In genomic region chr14:24442240-24443052, GRCh38 we compare ENCODE assay signal across 1 cellular context.
TF ChIP-seq lines count a peak whose summit lies in the region.

SDR39U1 (minus strand) TSS chr14:24442776; CDS start chr14:24442769, 7 bp downstream.

TF ChIP-seq in HEK293, 187 proteins besides CTCF, POLR2A, EP300 and RAD21 (continued from another document and continues in another):
- TF ChIP-seq ZNF391 (tag by site-specific recombination; IDR thresholded peaks at IDR 0.05; ENCODE audit: borderline replicate concordance, low read depth) (no peak), OSR2 (tag by site-specific recombination; IDR thresholded peaks at IDR 0.05) (no peak), HOXA7 (CRISPR knock-in tag; IDR thresholded peaks at IDR 0.05; ENCODE audit: borderline replicate concordance) (no peak), ZNF423 (tag by site-specific recombination; IDR thresholded peaks at IDR 0.05) (no peak), ZNF416 (tag by site-specific recombination; IDR thresholded peaks at IDR 0.05) (no peak), ZNF311 (tag by site-specific recombination; IDR thresholded peaks at IDR 0.05; ENCODE audit: borderline replicate concordance) (no peak), ZEB2 (tag by site-specific recombination; IDR thresholded peaks at IDR 0.05) (peak; percentile 78), ZNF639 (tag by site-specific recombination; IDR thresholded peaks at IDR 0.05) (peak; percentile 73; the same call in 1 of the 2 replicates), KLF8 (tag by site-specific recombination; IDR thresholded peaks at IDR 0.05) (peak; percentile 81), BCL11B (tag by site-specific recombination; IDR thresholded peaks at IDR 0.05; ENCODE audit: low read depth) (no peak), ZNF248 (tag by site-specific recombination; IDR thresholded peaks at IDR 0.05) (no peak), ZNF184 (tag by site-specific recombination; IDR thresholded peaks at IDR 0.05) (peak; percentile 42; the same call in 1 of the 2 replicates), ZNF202 (tag by site-specific recombination; IDR thresholded peaks at IDR 0.05; ENCODE audit: borderline replicate concordance) (no peak), MZF1 (tag by site-specific recombination; IDR thresholded peaks at IDR 0.05; ENCODE audit: borderline replicate concordance) (no peak; the same call in 1 of the 2 replicates), ZNF280D (tag by site-specific recombination; IDR thresholded peaks at IDR 0.05) (no peak), ZIC2 (tag by site-specific recombination; IDR thresholded peaks at IDR 0.05) (no peak), GLIS1 (tag by site-specific recombination; IDR thresholded peaks at IDR 0.05) (peak; percentile 21; the same call in 1 of the 2 replicates), ZNF350 (tag by site-specific recombination; IDR thresholded peaks at IDR 0.05) (no peak), ZNF704 (tag by site-specific recombination; IDR thresholded peaks at IDR 0.05) (no peak), ZNF2 (tag by site-specific recombination; IDR thresholded peaks at IDR 0.05) (peak; percentile 84; the same call in 1 of the 2 replicates), ZNF10 (tag by site-specific recombination; IDR thresholded peaks at IDR 0.05) (peak; percentile 76), ZBTB10 (tag by site-specific recombination; IDR thresholded peaks at IDR 0.05) (peak; percentile 52; the same call in 1 of the 2 replicates), KLF17 (tag by site-specific recombination; IDR thresholded peaks at IDR 0.05) (peak; percentile 68; the same call in 1 of the 2 replicates), ZNF571 (tag by site-specific recombination; IDR thresholded peaks at IDR 0.05) (no peak), SP3 (tag by site-specific recombination; IDR thresholded peaks at IDR 0.05) (peak; percentile 72), ZFP41 (tag by site-specific recombination; IDR thresholded peaks at IDR 0.05; ENCODE audit: borderline replicate concordance) (no peak), ZNF529 (tag by site-specific recombination; IDR thresholded peaks at IDR 0.05; ENCODE audit: insufficient replicate concordance) (no peak), ZNF132 (tag by site-specific recombination; IDR thresholded peaks at IDR 0.05; ENCODE audit: borderline replicate concordance) (no peak), ZFHX2 (tag by site-specific recombination; conservative IDR thresholded peaks at IDR 0.05) (peak; percentile 51), ZNF837 (tag by site-specific recombination; IDR thresholded peaks at IDR 0.05) (0 out of 2 replicates have a peak, but pooled peaks have one; percentile 10), ZNF292 (tag by site-specific recombination; IDR thresholded peaks at IDR 0.05; ENCODE audit: borderline replicate concordance, low read depth) (no peak), ZNF670 (tag by site-specific recombination; IDR thresholded peaks at IDR 0.05; ENCODE audit: low read depth) (no peak), ZNF518A (tag by site-specific recombination; conservative IDR thresholded peaks at IDR 0.05; ENCODE audit: low read depth) (peak; percentile 99), ZNF791 (tag by site-specific recombination; IDR thresholded peaks at IDR 0.05) (no peak), AEBP2 (tag by site-specific recombination; IDR thresholded peaks at IDR 0.05; ENCODE audit: borderline replicate concordance) (no peak), ZNF510 (tag by site-specific recombination; IDR thresholded peaks at IDR 0.05; ENCODE audit: insufficient replicate concordance) (no peak), ZSCAN5A (tag by site-specific recombination; IDR thresholded peaks at IDR 0.05) (0 out of 2 replicates have a peak, but pooled peaks have one; percentile 35), ZNF239 (tag by site-specific recombination; IDR thresholded peaks at IDR 0.05) (no peak), ZNF324 (tag by site-specific recombination; IDR thresholded peaks at IDR 0.05) (peak; percentile 84; the same call in 1 of the 2 replicates), ZSCAN18 (tag by site-specific recombination; IDR thresholded peaks at IDR 0.05) (no peak), ZNF341 (tag by site-specific recombination; IDR thresholded peaks at IDR 0.05; ENCODE audit: low read depth) (peak; percentile 86)
